Comparison of ENCODE assay signal across 10 cellular contexts in genomic region chr1:167517535-167518330, GRCh38. TPM values are rescaled to one million over a fixed set of nuclear protein-coding genes. Genes with fewer than 3 reads are reported as not detected.
DNase-seq lines count a peak whose midpoint lies in the region; ATAC-seq and TF ChIP-seq lines count a peak whose summit lies in the region.
"Had no signal": no experiment of that assay in that cellular context is flagged by ENCODE, and none has a peak within 500 bp of the region (broad histone marks: within the 10 kb centered on the region; RNA-seq: fewer than 3 reads in every experiment).

No MANE protein-coding gene starts in this region.

- peaks cover 49% of the 10 kb centered on the region for H3K36me3 Mint-ChIP-seq in activated CD4-positive, alpha-beta T cell treated with anti-CD3 and anti-CD28 coated beads, Interleukin-2, amount 10 ng/mL, durations not matched to agents 24 days and 14 days (ENCODE audit: low read depth)
- peaks cover 39% of the 10 kb centered on the region for H3K36me3 Mint-ChIP-seq in central memory CD8-positive, alpha-beta T cell (ENCODE audit: insufficient read depth)

- H3K27ac ChIP-seq in GM23248 (no peak overlapping the region), tibial nerve (peak overlapping the region in 1 of 4 donors; percentile 41), smooth muscle cell (ENCODE audit: low read depth) (no peak overlapping the region)

- peak; percentile 85 for ATAC-seq in central memory CD8-positive, alpha-beta T cell (replicated peaks; ENCODE audit: extremely low read depth, poor library complexity, severe bottlenecking)

- no peaks in the 10 kb centered on the region for H3K36me3 ChIP-seq in GM23248 (ENCODE audit: low read depth)
- H3K36me3 ChIP-seq in tibial nerve, result no peaks in the 10 kb centered on the region
- H3K36me3 ChIP-seq in smooth muscle cell (ENCODE audit: low read depth), result no peaks in the 10 kb centered on the region

- H3K9me2 ChIP-seq in GM23248 (ENCODE audit: insufficient read depth), result no peaks in the 10 kb centered on the region

- no peaks in the 10 kb centered on the region for H3K9me3 ChIP-seq in GM23248 (ENCODE audit: low read depth)
- H3K9me3 ChIP-seq in tibial nerve, result no peaks in the 10 kb centered on the region
- no peaks in the 10 kb centered on the region for H3K9me3 ChIP-seq in smooth muscle cell (replicated peaks; ENCODE audit: low read depth)

- H3F3A ChIP-seq in GM23248 (ENCODE audit: insufficient read depth), result no peaks in the 10 kb centered on the region
- H3F3A ChIP-seq in smooth muscle cell (ENCODE audit: low read depth), result no peaks in the 10 kb centered on the region

- peak overlapping the region; percentile 99 for H3K4me3 Mint-ChIP-seq in activated CD4-positive, alpha-beta T cell treated with anti-CD3 and anti-CD28 coated beads, Interleukin-2, amount 10 ng/mL, durations not matched to agents 24 days and 14 days
- peak overlapping the region; percentile 99 for H3K4me3 Mint-ChIP-seq in central memory CD8-positive, alpha-beta T cell

- H3K4me3 ChIP-seq in GM23248 (no peak overlapping the region), tibial nerve (peak overlapping the region in 2 of 4 donors; percentile 11 to 23), smooth muscle cell (no peak overlapping the region)

- no peaks in the 10 kb centered on the region for H3K9me3 Mint-ChIP-seq in activated CD4-positive, alpha-beta T cell treated with anti-CD3 and anti-CD28 coated beads, Interleukin-2, amount 10 ng/mL, durations not matched to agents 24 days and 14 days
- no peaks in the 10 kb centered on the region for H3K9me3 Mint-ChIP-seq in central memory CD8-positive, alpha-beta T cell

- 68 to 76% methylated on average over 30 of the region's 30 CpGs for WGBS in GM23248 (ENCODE audit: low coverage in 1 of 2, low lambda C conversion rate in 2 of 2, missing lambda C conversion rate in 2 of 2), 2 experiments
- WGBS in tibial nerve, 2 donors, result 75 to 81% methylated on average over 27 to 28 of the region's 30 CpGs
- WGBS in smooth muscle cell (ENCODE audit: low lambda C conversion rate), result 91% methylated on average over 30 of the region's 30 CpGs

- peaks cover 39% of the 10 kb centered on the region for H3K4me1 Mint-ChIP-seq in activated CD4-positive, alpha-beta T cell treated with anti-CD3 and anti-CD28 coated beads, Interleukin-2, amount 10 ng/mL, durations not matched to agents 24 days and 14 days
- peaks cover 45% of the 10 kb centered on the region for H3K4me1 Mint-ChIP-seq in central memory CD8-positive, alpha-beta T cell

- in situ Hi-C loops in GM23248 (cut with MboI), result no loop called here

- H3K4me2 ChIP-seq in GM23248 (ENCODE audit: unreplicated experiment) (no peak overlapping the region), smooth muscle cell (no peak overlapping the region)

- no peak for TF ChIP-seq EP300 in tibial nerve (IDR thresholded peaks at IDR 0.05)

- intact Hi-C loops in activated CD4-positive, alpha-beta T cell treated with anti-CD3 and anti-CD28 coated beads, Interleukin-2, amount 10 ng/mL, durations not matched to agents 24 days and 14 days (cut with micrococcal nuclease), result loop anchor here (1.0 to 5.0 kb wide), 9 partner anchors 17 to 420 kb away; partner anchors contain the start of genes CREG1, DCAF6, MPC2 and POU2F1

- peak overlapping the region; percentile 100 for H3K27ac Mint-ChIP-seq in activated CD4-positive, alpha-beta T cell treated with anti-CD3 and anti-CD28 coated beads, Interleukin-2, amount 10 ng/mL, durations not matched to agents 24 days and 14 days
- peak overlapping the region; percentile 98 for H3K27ac Mint-ChIP-seq in central memory CD8-positive, alpha-beta T cell (ENCODE audit: low read depth)

- H2AFZ ChIP-seq in GM23248 (no peak overlapping the region), smooth muscle cell (ENCODE audit: low read depth) (no peak overlapping the region)

- no peak for TF ChIP-seq POLR2A in tibial nerve (IDR thresholded peaks at IDR 0.05)

- no peak for TF ChIP-seq CTCF in tibial nerve (IDR thresholded peaks at IDR 0.05)
- TF ChIP-seq CTCF in smooth muscle cell (IDR thresholded peaks at IDR 0.05; ENCODE audit: borderline replicate concordance, insufficient read depth, poor library complexity, severe bottlenecking), result no peak

- DNase-seq in GM23248, result peak; percentile 30
- DNase-seq in activated CD4-positive, alpha-beta T cell treated with anti-CD3 and anti-CD28 coated beads, Interleukin-2, amount 10 ng/mL, durations not matched to agents 24 days and 14 days, result peak; percentile 93
- DNase-seq in central memory CD8-positive, alpha-beta T cell (ENCODE audit: low spot score in 2 of 2), result peak; percentile 62 to 71
- DNase-seq in stimulated activated CD4-positive, alpha-beta T cell treated with anti-CD3 and anti-CD28 coated beads, TNF-alpha, amount 100 ng/mL, for 1 hour (ENCODE audit: low read depth in 3 of 3, low spot score in 1 of 3), result peak; percentile 69 to 76 (median 73)
- no peak for DNase-seq in NCI-H1105 (lab: John Stamatoyannopoulos, UW)
- DNase-seq in tibial nerve (ENCODE audit: low spot score in 2 of 2), result no peak
- DNase-seq in smooth muscle cell (lab: John Stamatoyannopoulos, UW; ENCODE audit: unreplicated experiment), result no peak
- DNase-seq in dedifferentiated amniotic fluid mesenchymal stem cell (ENCODE audit: extremely low spot score), result no peak
- DNase-seq: DMS79, SHP77 treated with DMSO at 0.1 percent for 48 hours had no signal

- H3K79me2 ChIP-seq in GM23248 (ENCODE audit: insufficient read depth) (no peaks in the 10 kb centered on the region), smooth muscle cell (ENCODE audit: low read depth) (no peaks in the 10 kb centered on the region)

- H4K20me1 ChIP-seq in GM23248 (ENCODE audit: insufficient read depth) (no peaks in the 10 kb centered on the region), smooth muscle cell (ENCODE audit: low read depth) (no peaks in the 10 kb centered on the region)

- H3K27me3 ChIP-seq in GM23248 (replicated peaks; ENCODE audit: insufficient read depth) (peaks cover 34% of the 10 kb centered on the region; the same call in 1 of the 2 replicates), tibial nerve (no peaks in the 10 kb centered on the region), smooth muscle cell (ENCODE audit: low read depth) (no peaks in the 10 kb centered on the region)

- H3K9ac ChIP-seq in GM23248 (no peak overlapping the region), smooth muscle cell (ENCODE audit: low read depth) (no peak overlapping the region)

- no peaks in the 10 kb centered on the region for H3K4me1 ChIP-seq in GM23248 (ENCODE audit: insufficient read depth)
- no peaks in the 10 kb centered on the region for H3K4me1 ChIP-seq in tibial nerve
- no peaks in the 10 kb centered on the region for H3K4me1 ChIP-seq in smooth muscle cell (ENCODE audit: low read depth)

- peaks cover 7% of the 10 kb centered on the region for H3K27me3 Mint-ChIP-seq in activated CD4-positive, alpha-beta T cell treated with anti-CD3 and anti-CD28 coated beads, Interleukin-2, amount 10 ng/mL, durations not matched to agents 24 days and 14 days
- H3K27me3 Mint-ChIP-seq in central memory CD8-positive, alpha-beta T cell, result no peaks in the 10 kb centered on the region

RNA-seq across cellular contexts. Expression of gene CD247, which starts 0.6 kb away (rescaled TPM):
- total RNA-seq in GM23248 (2014; rRNA removed; shearing (Covaris generic)), result not detected in 2 replicates
- polyA plus RNA-seq in GM23248 (2016; fragmentation: Nextera tagmentation; extraction: Ambion mirVana) (not detected in 2 replicates), smooth muscle cell (not detected in 2 replicates)
- total RNA-seq in activated CD4-positive, alpha-beta T cell treated with anti-CD3 and anti-CD28 coated beads, Interleukin-2, amount 10 ng/mL, durations not matched to agents 24 days and 14 days, result 183 and 186 TPM in 2 replicates
- total RNA-seq in tibial nerve (1 to 10 TPM in 3 of 4 donors, not detected in 1; 1.2 to 1.5 (median 1.4) TPM), smooth muscle cell (0.13 TPM in 1 of 2 replicates, not detected in the other)

RNA-seq across cellular contexts. Expression of gene CREG1, which starts 35.8 kb away (rescaled TPM):
- 86.6 and 90.5 TPM in 2 replicates for total RNA-seq in GM23248 (2014; rRNA removed; shearing (Covaris generic))
- polyA plus RNA-seq in GM23248 (2016; fragmentation: Nextera tagmentation; extraction: Ambion mirVana) (72.0 and 73.1 TPM in 2 replicates), smooth muscle cell (43.1 and 45.2 TPM in 2 replicates)
- 12.3 and 13.6 TPM in 2 replicates for total RNA-seq in activated CD4-positive, alpha-beta T cell treated with anti-CD3 and anti-CD28 coated beads, Interleukin-2, amount 10 ng/mL, durations not matched to agents 24 days and 14 days
- total RNA-seq in tibial nerve (100 to 1,000 TPM; 154 to 191 (median 164) TPM), smooth muscle cell (76.7 and 80.0 TPM in 2 replicates)

Comparison
In these comparisons a context has a peak if more than half of its experiments do, and no peak if none do; other contexts are left out.
1. DNase-seq: peak in GM23248 (single experiment), activated CD4-positive, alpha-beta T cell treated with anti-CD3 and anti-CD28 coated beads, Interleukin-2, amount 10 ng/mL, durations not matched to agents 24 days and 14 days (single experiment), central memory CD8-positive, alpha-beta T cell (2 of 2) and stimulated activated CD4-positive, alpha-beta T cell treated with anti-CD3 and anti-CD28 coated beads, TNF-alpha, amount 100 ng/mL, for 1 hour (3 of 3); none in NCI-H1105 (single experiment), tibial nerve (0 of 2), smooth muscle cell (single experiment) and dedifferentiated amniotic fluid mesenchymal stem cell (single experiment).
2. RNA of gene CD247, which starts 0.6 kb away (total RNA-seq): 183 to 186 TPM in activated CD4-positive, alpha-beta T cell treated with anti-CD3 and anti-CD28 coated beads, Interleukin-2, amount 10 ng/mL, durations not matched to agents 24 days and 14 days; 1.2 to 1.5 TPM in tibial nerve, 0.13 TPM in smooth muscle cell and not detected in GM23248; every median in the first group is over 10 times any median in the second.